In genomic region chr6:12590901-12591300, GRCh38 we compare ENCODE assay signal across 25 cellular contexts.
"Had no signal": no experiment of that assay in that cellular context is flagged by ENCODE, and none has a peak within 500 bp of the region (broad histone marks: within the 10 kb centered on the region; RNA-seq: fewer than 3 reads in every experiment).

No MANE protein-coding gene starts in this region.

- H3K4me1 ChIP-seq: breast epithelium, right lobe of liver, transverse colon had no signal

- H3K27ac ChIP-seq: breast epithelium, epithelial cell of prostate, esophagus squamous epithelium, left ventricle myocardium inferior, right lobe of liver, skin epidermis, testis, transverse colon had no signal

- H3K27me3 ChIP-seq: breast epithelium, esophagus squamous epithelium, right lobe of liver, testis, transverse colon had no signal

- H3K9me3 ChIP-seq: breast epithelium, esophagus squamous epithelium, left ventricle myocardium inferior, mucosa of descending colon, right lobe of liver, testis, transverse colon had no signal

- H3K4me3 ChIP-seq: breast epithelium, esophagus squamous epithelium, left ventricle myocardium inferior, lung, mucosa of descending colon, right lobe of liver, skin epidermis, testis, transverse colon had no signal

- H3K36me3 ChIP-seq: breast epithelium, esophagus squamous epithelium, left ventricle myocardium inferior, right lobe of liver, transverse colon had no signal

- ATAC-seq: activated CD8-positive, alpha-beta memory T cell treated with anti-CD3 and anti-CD28 coated beads, Interleukin-2, amount 10 ng/mL, durations not matched to agents 7 days and 5 days; activated CD8-positive, alpha-beta T cell treated with anti-CD3 and anti-CD28 coated beads, Interleukin-2, amount 10 ng/mL, durations not matched to agents 7 days and 5 days; activated naive CD8-positive, alpha-beta T cell treated with anti-CD3 and anti-CD28 coated beads, Interleukin-2, amount 50 U/mL, for 24 hours; mucosa of descending colon; natural killer cell treated with Interleukin-12 subunit alpha and Interleukin-12 subunit beta and Interleukin-15 and Interleukin-18, amount 100 ng/mL, for 72 hours; right lobe of liver; stimulated activated naive CD8-positive, alpha-beta T cell treated with anti-CD3 and anti-CD28 coated beads, Interleukin-15, Interleukin-2, amounts not matched to agents 100 U/mL and 50 U/mL, for 24 hours; WTC11 had no signal

- DNase-seq: activated CD4-positive, alpha-beta T cell treated with anti-CD3 and anti-CD28 coated beads for 1 hour; activated CD8-positive, alpha-beta memory T cell treated with anti-CD3 and anti-CD28 coated beads, Interleukin-2, amount 10 ng/mL, durations not matched to agents 7 days and 5 days; activated CD8-positive, alpha-beta T cell treated with anti-CD3 and anti-CD28 coated beads, Interleukin-2, amount 10 ng/mL, durations not matched to agents 7 days and 5 days; activated naive CD8-positive, alpha-beta T cell treated with anti-CD3 and anti-CD28 coated beads, Interleukin-2, amount 50 U/mL, for 24 hours; activated T-cell treated with anti-CD3 and anti-CD28 coated beads, Interleukin-2, amount 50 U/mL, for 48 hours; central memory CD4-positive, alpha-beta T cell; dermis blood vessel endothelial cell; effector CD8-positive, alpha-beta T cell; esophagus squamous epithelium; foreskin melanocyte; left ventricle myocardium inferior; mucosa of descending colon; right lobe of liver; stimulated activated CD4-positive, alpha-beta T cell treated with anti-CD3 and anti-CD28 coated beads, Interleukin-12 subunit alpha, Interleukin-12 subunit beta, amount 100 ng/mL, for 4 hours; stimulated activated CD4-positive, alpha-beta T cell treated with anti-CD3 and anti-CD28 coated beads, Interleukin-4, amount 100 ng/mL, for 1 hour; stimulated activated naive CD8-positive, alpha-beta T cell treated with anti-CD3 and anti-CD28 coated beads, Interleukin-15, Interleukin-2, amounts not matched to agents 100 U/mL and 50 U/mL, for 24 hours; T-helper 2 cell; testis; transverse colon had no signal
